ENCODE assay signal across 1 cellular context in the genomic region with DNA sequence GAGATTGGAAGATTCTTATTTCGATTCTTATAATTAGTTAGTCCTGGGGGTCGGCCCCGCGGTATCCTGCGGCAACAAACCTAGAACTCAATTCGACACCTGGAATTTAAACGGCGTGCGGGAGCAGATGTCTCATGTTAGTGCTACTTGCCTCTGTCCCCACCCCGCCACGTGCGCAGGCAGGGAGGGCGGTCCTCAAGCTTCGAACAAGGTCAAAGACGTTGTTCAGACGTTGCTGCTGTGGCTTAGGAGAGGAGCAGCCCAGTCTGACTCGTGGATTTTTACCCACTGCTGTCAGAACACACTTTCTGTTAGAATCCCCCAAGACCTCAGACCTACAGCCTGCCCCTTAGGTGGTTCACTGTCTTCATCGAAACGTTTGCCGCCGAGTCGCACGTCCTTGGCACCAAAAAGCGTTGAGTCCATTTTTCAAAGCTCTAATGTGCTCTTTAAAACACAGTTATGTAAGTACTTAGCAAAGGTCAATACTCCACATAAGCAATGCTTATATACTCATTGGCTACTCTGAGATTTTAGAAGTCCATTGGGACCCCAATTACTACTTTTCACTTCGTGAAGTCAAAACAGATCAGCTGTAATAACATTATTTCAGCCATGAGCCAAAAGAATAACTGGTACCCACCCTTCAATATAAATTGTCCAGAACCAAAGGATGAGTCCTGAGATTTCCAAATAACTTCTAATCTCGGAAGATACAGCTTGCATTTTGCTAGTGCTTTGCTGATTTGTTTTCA.
A peak's percentile ranks its signal among the peaks of the same experiment; 100 is the strongest.
TF ChIP-seq lines count a peak whose summit lies in the region.

No MANE protein-coding gene starts in this region.

TF ChIP-seq in GM12878, 131 proteins besides CTCF, POLR2A, EP300 and RAD21 (continued from another document):
- TF ChIP-seq, protein P1, sequence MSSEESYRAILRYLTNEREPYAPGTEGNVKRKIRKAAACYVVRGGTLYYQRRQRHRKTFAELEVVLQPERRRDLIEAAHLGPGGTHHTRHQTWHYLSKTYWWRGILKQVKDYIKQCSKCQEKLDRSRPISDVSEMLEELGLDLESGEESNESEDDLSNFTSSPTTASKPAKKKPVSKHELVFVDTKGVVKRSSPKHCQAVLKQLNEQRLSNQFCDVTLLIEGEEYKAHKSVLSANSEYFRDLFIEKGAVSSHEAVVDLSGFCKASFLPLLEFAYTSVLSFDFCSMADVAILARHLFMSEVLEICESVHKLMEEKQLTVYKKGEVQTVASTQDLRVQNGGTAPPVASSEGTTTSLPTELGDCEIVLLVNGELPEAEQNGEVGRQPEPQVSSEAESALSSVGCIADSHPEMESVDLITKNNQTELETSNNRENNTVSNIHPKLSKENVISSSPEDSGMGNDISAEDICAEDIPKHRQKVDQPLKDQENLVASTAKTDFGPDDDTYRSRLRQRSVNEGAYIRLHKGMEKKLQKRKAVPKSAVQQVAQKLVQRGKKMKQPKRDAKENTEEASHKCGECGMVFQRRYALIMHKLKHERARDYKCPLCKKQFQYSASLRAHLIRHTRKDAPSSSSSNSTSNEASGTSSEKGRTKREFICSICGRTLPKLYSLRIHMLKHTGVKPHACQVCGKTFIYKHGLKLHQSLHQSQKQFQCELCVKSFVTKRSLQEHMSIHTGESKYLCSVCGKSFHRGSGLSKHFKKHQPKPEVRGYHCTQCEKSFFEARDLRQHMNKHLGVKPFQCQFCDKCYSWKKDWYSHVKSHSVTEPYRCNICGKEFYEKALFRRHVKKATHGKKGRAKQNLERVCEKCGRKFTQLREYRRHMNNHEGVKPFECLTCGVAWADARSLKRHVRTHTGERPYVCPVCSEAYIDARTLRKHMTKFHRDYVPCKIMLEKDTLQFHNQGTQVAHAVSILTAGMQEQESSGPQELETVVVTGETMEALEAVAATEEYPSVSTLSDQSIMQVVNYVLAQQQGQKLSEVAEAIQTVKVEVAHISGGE (CRISPR knock-in tag; IDR thresholded peaks at IDR 0.05): no peak
- TF ChIP-seq EGR1 (IDR thresholded peaks at IDR 0.05; ENCODE audit: borderline replicate concordance in 1 of 2, low read depth in 2 of 2, low read length in 2 of 2) (no peak), BRCA1 (IDR thresholded peaks at IDR 0.05; ENCODE audit: low read depth, low read length) (no peak), NRF1 (conservative IDR thresholded peaks at IDR 0.05; ENCODE audit: low read depth, low read length) (0 out of 2 replicates have a peak, but pooled peaks have one; percentile 23), MTA2 (IDR thresholded peaks at IDR 0.05; ENCODE audit: low read depth) (0 out of 2 replicates have a peak, but pooled peaks have one; percentile 47), ASH2L (IDR thresholded peaks at IDR 0.05; ENCODE audit: borderline replicate concordance, low read depth) (no peak), KAT2A (conservative IDR thresholded peaks at IDR 0.05; ENCODE audit: control insufficient read depth, low read depth, low read length) (no peak), ETV6 (conservative IDR thresholded peaks at IDR 0.05 in 1 of 2, IDR thresholded peaks at IDR 0.05 in 1 of 2; ENCODE audit: borderline replicate concordance in 1 of 2, low read depth in 1 of 2) (no peak), RBBP5 (conservative IDR thresholded peaks at IDR 0.05) (no peak), SMAD1 (IDR thresholded peaks at IDR 0.05; ENCODE audit: low read depth, partially characterized antibody) (peak; percentile 88), MTA3 (IDR thresholded peaks at IDR 0.05; ENCODE audit: borderline replicate concordance, low read length) (no peak), CHD2 (IDR thresholded peaks at IDR 0.05; ENCODE audit: borderline replicate concordance, low read depth, low read length) (no peak), TAF1 (IDR thresholded peaks at IDR 0.05; ENCODE audit: borderline replicate concordance, low read depth, low read length) (peak; percentile 87), MYB (IDR thresholded peaks at IDR 0.05; ENCODE audit: borderline replicate concordance, low read depth, low read length) (no peak), ZNF217 (IDR thresholded peaks at IDR 0.05) (no peak), NR2F1 (conservative IDR thresholded peaks at IDR 0.05) (peak; percentile 67), GABPA (IDR thresholded peaks at IDR 0.05; ENCODE audit: low read depth) (no peak), MEF2A (IDR thresholded peaks at IDR 0.05; ENCODE audit: insufficient read depth, low read depth, low read length) (0 out of 2 replicates have a peak, but pooled peaks have one; percentile 1), TCF12 (IDR thresholded peaks at IDR 0.05; ENCODE audit: low read depth, low read length) (0 out of 2 replicates have a peak, but pooled peaks have one; percentile 38)
- TF ChIP-seq, protein P2, sequence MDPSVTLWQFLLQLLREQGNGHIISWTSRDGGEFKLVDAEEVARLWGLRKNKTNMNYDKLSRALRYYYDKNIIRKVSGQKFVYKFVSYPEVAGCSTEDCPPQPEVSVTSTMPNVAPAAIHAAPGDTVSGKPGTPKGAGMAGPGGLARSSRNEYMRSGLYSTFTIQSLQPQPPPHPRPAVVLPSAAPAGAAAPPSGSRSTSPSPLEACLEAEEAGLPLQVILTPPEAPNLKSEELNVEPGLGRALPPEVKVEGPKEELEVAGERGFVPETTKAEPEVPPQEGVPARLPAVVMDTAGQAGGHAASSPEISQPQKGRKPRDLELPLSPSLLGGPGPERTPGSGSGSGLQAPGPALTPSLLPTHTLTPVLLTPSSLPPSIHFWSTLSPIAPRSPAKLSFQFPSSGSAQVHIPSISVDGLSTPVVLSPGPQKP (IDR thresholded peaks at IDR 0.05; ENCODE audit: low read depth, low read length): no peak
- TF ChIP-seq, protein P3, sequence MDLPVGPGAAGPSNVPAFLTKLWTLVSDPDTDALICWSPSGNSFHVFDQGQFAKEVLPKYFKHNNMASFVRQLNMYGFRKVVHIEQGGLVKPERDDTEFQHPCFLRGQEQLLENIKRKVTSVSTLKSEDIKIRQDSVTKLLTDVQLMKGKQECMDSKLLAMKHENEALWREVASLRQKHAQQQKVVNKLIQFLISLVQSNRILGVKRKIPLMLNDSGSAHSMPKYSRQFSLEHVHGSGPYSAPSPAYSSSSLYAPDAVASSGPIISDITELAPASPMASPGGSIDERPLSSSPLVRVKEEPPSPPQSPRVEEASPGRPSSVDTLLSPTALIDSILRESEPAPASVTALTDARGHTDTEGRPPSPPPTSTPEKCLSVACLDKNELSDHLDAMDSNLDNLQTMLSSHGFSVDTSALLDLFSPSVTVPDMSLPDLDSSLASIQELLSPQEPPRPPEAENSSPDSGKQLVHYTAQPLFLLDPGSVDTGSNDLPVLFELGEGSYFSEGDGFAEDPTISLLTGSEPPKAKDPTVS (IDR thresholded peaks at IDR 0.05; ENCODE audit: low read depth, low read length): no peak
- TF ChIP-seq, protein P4, sequence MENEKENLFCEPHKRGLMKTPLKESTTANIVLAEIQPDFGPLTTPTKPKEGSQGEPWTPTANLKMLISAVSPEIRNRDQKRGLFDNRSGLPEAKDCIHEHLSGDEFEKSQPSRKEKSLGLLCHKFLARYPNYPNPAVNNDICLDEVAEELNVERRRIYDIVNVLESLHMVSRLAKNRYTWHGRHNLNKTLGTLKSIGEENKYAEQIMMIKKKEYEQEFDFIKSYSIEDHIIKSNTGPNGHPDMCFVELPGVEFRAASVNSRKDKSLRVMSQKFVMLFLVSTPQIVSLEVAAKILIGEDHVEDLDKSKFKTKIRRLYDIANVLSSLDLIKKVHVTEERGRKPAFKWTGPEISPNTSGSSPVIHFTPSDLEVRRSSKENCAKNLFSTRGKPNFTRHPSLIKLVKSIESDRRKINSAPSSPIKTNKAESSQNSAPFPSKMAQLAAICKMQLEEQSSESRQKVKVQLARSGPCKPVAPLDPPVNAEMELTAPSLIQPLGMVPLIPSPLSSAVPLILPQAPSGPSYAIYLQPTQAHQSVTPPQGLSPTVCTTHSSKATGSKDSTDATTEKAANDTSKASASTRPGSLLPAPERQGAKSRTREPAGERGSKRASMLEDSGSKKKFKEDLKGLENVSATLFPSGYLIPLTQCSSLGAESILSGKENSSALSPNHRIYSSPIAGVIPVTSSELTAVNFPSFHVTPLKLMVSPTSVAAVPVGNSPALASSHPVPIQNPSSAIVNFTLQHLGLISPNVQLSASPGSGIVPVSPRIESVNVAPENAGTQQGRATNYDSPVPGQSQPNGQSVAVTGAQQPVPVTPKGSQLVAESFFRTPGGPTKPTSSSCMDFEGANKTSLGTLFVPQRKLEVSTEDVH (IDR thresholded peaks at IDR 0.05; ENCODE audit: low read depth, partially characterized antibody): no peak
- TF ChIP-seq, protein P5, sequence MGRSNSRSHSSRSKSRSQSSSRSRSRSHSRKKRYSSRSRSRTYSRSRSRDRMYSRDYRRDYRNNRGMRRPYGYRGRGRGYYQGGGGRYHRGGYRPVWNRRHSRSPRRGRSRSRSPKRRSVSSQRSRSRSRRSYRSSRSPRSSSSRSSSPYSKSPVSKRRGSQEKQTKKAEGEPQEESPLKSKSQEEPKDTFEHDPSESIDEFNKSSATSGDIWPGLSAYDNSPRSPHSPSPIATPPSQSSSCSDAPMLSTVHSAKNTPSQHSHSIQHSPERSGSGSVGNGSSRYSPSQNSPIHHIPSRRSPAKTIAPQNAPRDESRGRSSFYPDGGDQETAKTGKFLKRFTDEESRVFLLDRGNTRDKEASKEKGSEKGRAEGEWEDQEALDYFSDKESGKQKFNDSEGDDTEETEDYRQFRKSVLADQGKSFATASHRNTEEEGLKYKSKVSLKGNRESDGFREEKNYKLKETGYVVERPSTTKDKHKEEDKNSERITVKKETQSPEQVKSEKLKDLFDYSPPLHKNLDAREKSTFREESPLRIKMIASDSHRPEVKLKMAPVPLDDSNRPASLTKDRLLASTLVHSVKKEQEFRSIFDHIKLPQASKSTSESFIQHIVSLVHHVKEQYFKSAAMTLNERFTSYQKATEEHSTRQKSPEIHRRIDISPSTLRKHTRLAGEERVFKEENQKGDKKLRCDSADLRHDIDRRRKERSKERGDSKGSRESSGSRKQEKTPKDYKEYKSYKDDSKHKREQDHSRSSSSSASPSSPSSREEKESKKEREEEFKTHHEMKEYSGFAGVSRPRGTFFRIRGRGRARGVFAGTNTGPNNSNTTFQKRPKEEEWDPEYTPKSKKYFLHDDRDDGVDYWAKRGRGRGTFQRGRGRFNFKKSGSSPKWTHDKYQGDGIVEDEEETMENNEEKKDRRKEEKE (IDR thresholded peaks at IDR 0.05): no peak; the same call in 1 of the 2 replicates
